1 cellular context compared by ENCODE assay signal in genomic region chr2:88059979-88060906, GRCh38.
A peak's percentile ranks its signal among the peaks of the same experiment; 100 is the strongest.
TF ChIP-seq lines count a peak whose summit lies in the region.

No MANE protein-coding gene starts in this region.

TF ChIP-seq in GM12878, 131 proteins besides CTCF, POLR2A, EP300 and RAD21:
- TF ChIP-seq CHD4 (IDR thresholded peaks at IDR 0.05) (no peak), SMC3 (IDR thresholded peaks at IDR 0.05; ENCODE audit: borderline replicate concordance, low read length) (peak; percentile 73; the same call in 1 of the 2 replicates)
TF ChIP-seq in GM12878: peak in this region for 1.
